8 cellular contexts compared by ENCODE assay signal in the genomic region with DNA sequence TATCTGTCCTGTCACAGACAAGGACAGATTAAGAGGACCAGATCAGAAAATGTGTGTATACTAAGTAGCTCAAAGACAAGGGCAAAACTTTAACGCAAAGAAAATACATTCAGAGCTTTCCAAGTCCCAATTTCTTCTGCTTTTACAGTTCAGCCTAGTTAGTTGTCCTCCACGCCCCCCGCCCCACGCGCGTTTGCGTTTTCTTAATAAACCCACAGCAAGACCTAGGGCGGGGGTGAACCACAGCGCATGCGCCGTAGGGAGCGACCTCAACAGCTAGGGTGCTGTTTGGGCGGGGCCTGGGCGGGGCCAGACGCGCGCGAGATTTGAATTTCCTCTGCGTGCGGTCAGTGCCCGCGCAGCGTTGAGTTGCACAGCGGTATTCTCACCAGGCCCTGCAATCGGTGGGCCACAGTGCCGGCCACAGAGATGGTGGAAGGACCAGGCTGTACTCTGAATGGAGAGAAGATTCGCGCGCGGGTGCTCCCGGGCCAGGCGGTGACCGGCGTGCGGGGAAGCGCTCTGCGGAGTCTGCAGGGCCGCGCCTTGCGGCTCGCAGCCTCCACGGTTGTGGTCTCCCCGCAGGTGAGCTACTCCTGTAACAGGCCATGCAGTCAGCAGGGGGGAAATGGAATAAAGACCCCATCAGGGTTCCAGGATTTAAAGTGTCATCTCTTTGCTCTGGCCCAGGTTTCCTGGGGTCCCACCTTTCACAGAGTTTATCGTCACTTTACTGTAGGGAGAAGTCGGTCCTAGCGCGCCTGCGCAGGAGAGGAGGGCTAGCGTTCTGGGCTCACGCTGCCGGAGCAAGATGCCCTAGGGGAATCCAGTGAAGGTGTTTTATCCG. TPM values are rescaled to one million over a fixed set of nuclear protein-coding genes. Genes with fewer than 3 reads are reported as not detected.
DNase-seq lines count a peak whose midpoint lies in the region; ATAC-seq, FAIRE-seq and TF ChIP-seq lines count a peak whose summit lies in the region.

A gene with protein sequence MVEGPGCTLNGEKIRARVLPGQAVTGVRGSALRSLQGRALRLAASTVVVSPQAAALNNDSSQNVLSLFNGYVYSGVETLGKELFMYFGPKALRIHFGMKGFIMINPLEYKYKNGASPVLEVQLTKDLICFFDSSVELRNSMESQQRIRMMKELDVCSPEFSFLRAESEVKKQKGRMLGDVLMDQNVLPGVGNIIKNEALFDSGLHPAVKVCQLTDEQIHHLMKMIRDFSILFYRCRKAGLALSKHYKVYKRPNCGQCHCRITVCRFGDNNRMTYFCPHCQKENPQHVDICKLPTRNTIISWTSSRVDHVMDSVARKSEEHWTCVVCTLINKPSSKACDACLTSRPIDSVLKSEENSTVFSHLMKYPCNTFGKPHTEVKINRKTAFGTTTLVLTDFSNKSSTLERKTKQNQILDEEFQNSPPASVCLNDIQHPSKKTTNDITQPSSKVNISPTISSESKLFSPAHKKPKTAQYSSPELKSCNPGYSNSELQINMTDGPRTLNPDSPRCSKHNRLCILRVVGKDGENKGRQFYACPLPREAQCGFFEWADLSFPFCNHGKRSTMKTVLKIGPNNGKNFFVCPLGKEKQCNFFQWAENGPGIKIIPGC (plus strand): TSS at position 350 of the 847 bp plus-strand sequence. CDS start 80 bp downstream, at position 430.

- H3K79me2 ChIP-seq in OCI-LY1 (ENCODE audit: insufficient read depth, low read length) = peaks cover 48% of the 10 kb centered on the region

- H3K36me3 ChIP-seq in HUES6 (ENCODE audit: control insufficient read depth, insufficient read depth, low read length) = no peaks in the 10 kb centered on the region
- peaks cover 34% of the 10 kb centered on the region for H3K36me3 ChIP-seq in OCI-LY1 (ENCODE audit: insufficient read depth, low read length)
- no peaks in the 10 kb centered on the region for H3K36me3 ChIP-seq in mucosa of rectum (ENCODE audit: control insufficient read depth in 2 of 2, insufficient read depth in 2 of 2, low read length in 2 of 2)

- no peaks in the 10 kb centered on the region for H3K9me3 ChIP-seq in HUES6 (ENCODE audit: control insufficient read depth, insufficient read depth, low read depth, low read length)
- H3K9me3 ChIP-seq in OCI-LY1 (ENCODE audit: low read length) = no peaks in the 10 kb centered on the region
- no peaks in the 10 kb centered on the region for H3K9me3 ChIP-seq in mucosa of rectum (ENCODE audit: control insufficient read depth in 2 of 2, low read length in 2 of 2)

- FAIRE-seq in D721Med (lab: Jason Lieb, UNC) = no peak

- H3F3A ChIP-seq in OCI-LY1 (ENCODE audit: insufficient read depth, low read length) = no peaks in the 10 kb centered on the region; the same call in 1 of the 2 replicates

- DNase-seq in D721Med (ENCODE audit: insufficient read length, low spot score) = peak; percentile 26
- DNase-seq in activated CD8-positive, alpha-beta memory T cell treated with anti-CD3 and anti-CD28 coated beads, Interleukin-2, amount 50 U/mL, for 4 hours = peak; percentile 93
- no peak for DNase-seq in epithelial cell of proximal tubule (ENCODE audit: low read depth)
- DNase-seq in stimulated activated CD8-positive, alpha-beta memory T cell treated with anti-CD3 and anti-CD28 coated beads, Interleukin-4, amount 100 ng/mL, for 4 hours (ENCODE audit: low read depth in 2 of 2, low spot score in 1 of 2) = peak; percentile 90 to 97

- H3K4me3 ChIP-seq in HUES6 (ENCODE audit: low read depth, low read length) = peak within 1 kb of the TSS; percentile 85
- H3K4me3 ChIP-seq in OCI-LY1 (ENCODE audit: low read depth, low read length, poor library complexity, severe bottlenecking) = peak within 1 kb of the TSS; percentile 76
- peak within 1 kb of the TSS; percentile 86 for H3K4me3 ChIP-seq in epithelial cell of proximal tubule (ENCODE audit: low read depth, low read length)
- peak within 1 kb of the TSS; percentile 82 to 85 for H3K4me3 ChIP-seq in mucosa of rectum (ENCODE audit: low read length in 2 of 2)

- peak; percentile 90 for ATAC-seq in GM21447 (IDR thresholded peaks at IDR 0.05; ENCODE audit: unreplicated experiment)

- H3K4me1 ChIP-seq in HUES6 (ENCODE audit: control insufficient read depth, insufficient read depth, low read length) (0 out of 2 replicates have a peak, but pooled peaks cover 3% of the 10 kb centered on the region), OCI-LY1 (ENCODE audit: insufficient read depth, low read length, severe bottlenecking) (peaks cover 81% of the 10 kb centered on the region), mucosa of rectum (ENCODE audit: control insufficient read depth in 2 of 2, insufficient read depth in 2 of 2, low read length in 2 of 2) (peaks cover 2 to 6% of the 10 kb centered on the region in 2 donors)

- no peaks in the 10 kb centered on the region for H3K9me2 ChIP-seq in OCI-LY1 (ENCODE audit: low read depth, low read length)

- no peaks in the 10 kb centered on the region for H3K27me3 ChIP-seq in HUES6 (ENCODE audit: control insufficient read depth, insufficient read depth, low read length)
- no peaks in the 10 kb centered on the region for H3K27me3 ChIP-seq in OCI-LY1 (ENCODE audit: insufficient read depth, low read length)
- H3K27me3 ChIP-seq in mucosa of rectum (ENCODE audit: control insufficient read depth in 2 of 2, insufficient read depth in 2 of 2, low read length in 2 of 2) = no peaks in the 10 kb centered on the region

- H3K9ac ChIP-seq in HUES6 (ENCODE audit: low read length) = peak within 1 kb of the TSS; percentile 82
- peak within 1 kb of the TSS; percentile 81 for H3K9ac ChIP-seq in OCI-LY1 (ENCODE audit: low read length)
- peak within 1 kb of the TSS; percentile 57 to 70 for H3K9ac ChIP-seq in mucosa of rectum (ENCODE audit: low read depth in 1 of 2, low read length in 2 of 2)

- peak within 1 kb of the TSS; percentile 82 for H3K4me2 ChIP-seq in OCI-LY1 (ENCODE audit: low read length)

- no peak within 1 kb of the TSS for H2AFZ ChIP-seq in OCI-LY1 (ENCODE audit: low read length)

- no peaks in the 10 kb centered on the region for H4K20me1 ChIP-seq in OCI-LY1 (ENCODE audit: insufficient read depth, low read length)

- TF ChIP-seq CTCF in D721Med (IDR thresholded peaks at IDR 0.05; ENCODE audit: insufficient read depth, missing control alignments) (no peak), OCI-LY1 (IDR thresholded peaks at IDR 0.05; ENCODE audit: low read length) (no peak), epithelial cell of proximal tubule (conservative IDR thresholded peaks at IDR 0.05; ENCODE audit: low read depth, low read length) (no peak)

- H3K27ac ChIP-seq in HUES6 (ENCODE audit: low read depth, low read length) = peak within 1 kb of the TSS; percentile 48; the same call in 1 of the 2 replicates
- H3K27ac ChIP-seq in OCI-LY1 (ENCODE audit: low read depth, low read length, poor library complexity, severe bottlenecking) = peak within 1 kb of the TSS; percentile 94
- peak within 1 kb of the TSS in 1 of 2 donors; percentile 32 for H3K27ac ChIP-seq in mucosa of rectum (ENCODE audit: low read depth in 2 of 2, low read length in 2 of 2)

RNA-seq across cellular contexts. Expression of the gene that starts here (rescaled TPM):
- total RNA-seq in epithelial cell of proximal tubule = 7.8 and 18.2 TPM in 2 replicates
